In the genomic region with DNA sequence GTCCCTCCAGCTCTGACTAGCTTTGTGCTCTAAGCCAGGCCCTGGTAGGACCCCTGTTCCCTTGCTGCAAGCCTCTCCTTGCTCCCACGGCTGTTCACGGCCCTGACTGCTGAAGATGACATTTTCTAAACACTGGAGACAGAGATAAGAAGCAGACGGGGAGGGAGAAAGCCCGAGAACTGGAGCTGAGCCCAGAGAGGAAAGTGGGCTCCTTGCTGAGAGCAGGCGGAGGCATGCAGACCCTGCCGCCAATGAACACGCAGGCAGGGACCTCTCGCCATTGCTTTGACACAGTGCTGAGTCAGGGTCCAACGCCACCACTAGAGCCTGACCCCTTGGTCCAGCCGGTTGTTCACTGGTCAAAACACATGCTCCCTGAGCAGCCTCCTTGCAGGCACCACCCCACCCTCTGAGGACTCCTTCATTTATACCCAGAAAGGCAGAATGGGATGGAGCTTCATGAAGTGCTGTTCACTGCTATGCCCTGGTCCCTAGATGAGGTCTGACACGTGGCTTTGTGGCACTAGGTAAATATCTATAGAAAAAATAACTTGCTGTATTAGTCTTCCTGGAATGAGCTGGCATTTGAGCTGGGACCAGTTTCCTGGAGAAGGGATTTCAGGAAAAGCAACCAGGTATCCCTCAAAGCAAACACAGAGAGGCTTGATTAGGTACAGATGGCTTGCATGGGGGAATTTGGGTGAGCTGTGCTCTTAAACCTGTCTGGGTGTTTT, we compare ENCODE assay signal across 9 cellular contexts.
DNase-seq lines count a peak whose midpoint lies in the region; ATAC-seq and TF ChIP-seq lines count a peak whose summit lies in the region.
"Had no signal": no experiment of that assay in that cellular context is flagged by ENCODE, and none has a peak within 500 bp of the region (broad histone marks: within the 10 kb centered on the region; RNA-seq: fewer than 3 reads in every experiment).

No MANE protein-coding gene starts in this region.

- TF ChIP-seq CTCF in PC-9 (conservative IDR thresholded peaks at IDR 0.05) (no peak), lung (IDR thresholded peaks at IDR 0.05; ENCODE audit: control extremely low read depth, extremely low read depth) (no peak), upper lobe of right lung (IDR thresholded peaks at IDR 0.05) (no peak)

- H4K20me1 ChIP-seq in PC-9 (ENCODE audit: insufficient read depth) = no peaks in the 10 kb centered on the region

- CTCF ChIA-PET in PC-9 (lab: Charles Lee) = interaction anchor here (0.5 to 1.1 kb wide), 3 partner anchors 24 to 179 kb away, joined by 3 to 11 read pairs (median 3); no protein-coding TSS in a partner anchor

- WGBS in lung, 2 donors = 21 to 42% methylated on average over 11 of the region's 11 CpGs

- H3K9me2 ChIP-seq in PC-9 (ENCODE audit: insufficient read depth) = no peaks in the 10 kb centered on the region

- ATAC-seq in lung (ENCODE audit: insufficient read depth, low FRiP score) (no peak), upper lobe of right lung (peak; percentile 34), HG03439 (IDR thresholded peaks at IDR 0.05; ENCODE audit: unreplicated experiment) (no peak), GM18517 (IDR thresholded peaks at IDR 0.05; ENCODE audit: unreplicated experiment) (no peak), HG02884 (IDR thresholded peaks at IDR 0.05; ENCODE audit: unreplicated experiment) (no peak)
- ATAC-seq: activated naive CD8-positive, alpha-beta T cell treated with anti-CD3 and anti-CD28 coated beads, Interleukin-2, amount 50 U/mL, for 24 hours; T-helper 17 cell had no signal

- intact Hi-C loops in PC-9 (cut with micrococcal nuclease; ENCODE audit: unreplicated experiment) (no loop called here), upper lobe of right lung (cut with DNase I) (no loop called here)

- peak overlapping the region in 1 of 2 donors; percentile 12 for H3K9ac ChIP-seq in duodenal mucosa (ENCODE audit: low read depth in 1 of 2, low read length in 2 of 2)

- H3K27me3 ChIP-seq in PC-9 (ENCODE audit: insufficient read depth, low read depth) (no peaks in the 10 kb centered on the region), duodenal mucosa (ENCODE audit: control insufficient read depth in 1 of 2, insufficient read depth in 2 of 2, low read length in 2 of 2) (no peaks in the 10 kb centered on the region), lung (ENCODE audit: control insufficient read depth, insufficient read depth) (no peaks in the 10 kb centered on the region), upper lobe of right lung (no peaks in the 10 kb centered on the region)

- POLR2A ChIA-PET in PC-9 (lab: Charles Lee; ENCODE audit: unreplicated experiment) = interaction anchor here (0.6 kb wide), 5 partner anchors 31 to 1118 kb away, joined by 3 to 9 read pairs (median 6); a partner anchor contains a TSS

- peak overlapping the region; percentile 15 for H3K4me2 ChIP-seq in PC-9

- DNase-seq in PC-9 = peak; percentile 48 to 92
- DNase-seq in lung (ENCODE audit: low spot score) = peak; percentile 48
- no peak for DNase-seq in upper lobe of right lung
- DNase-seq: activated naive CD8-positive, alpha-beta T cell treated with anti-CD3 and anti-CD28 coated beads, Interleukin-2, amount 50 U/mL, for 24 hours; T-helper 17 cell had no signal

- H3K36me3 ChIP-seq in PC-9 (ENCODE audit: low read depth) = no peaks in the 10 kb centered on the region
- no peaks in the 10 kb centered on the region for H3K36me3 ChIP-seq in duodenal mucosa (ENCODE audit: control insufficient read depth in 1 of 2, insufficient read depth in 2 of 2, low read length in 2 of 2)
- no peaks in the 10 kb centered on the region for H3K36me3 ChIP-seq in lung (ENCODE audit: control insufficient read depth in 2 of 2, insufficient read depth in 2 of 2, low read length in 2 of 2)
- no peaks in the 10 kb centered on the region for H3K36me3 ChIP-seq in upper lobe of right lung

- BruUV-seq in PC-9 (replicated peaks; lab: Mats Ljungman, UMichigan) = no TSS peak

- H3K9me3 ChIP-seq in PC-9 (ENCODE audit: insufficient read depth, low read depth) (peaks cover 4% of the 10 kb centered on the region; the same call in 1 of the 2 replicates), duodenal mucosa (ENCODE audit: control insufficient read depth in 1 of 2, low read length in 2 of 2) (no peaks in the 10 kb centered on the region), lung (ENCODE audit: control insufficient read depth in 2 of 2, insufficient read depth in 1 of 2, low read length in 1 of 2) (no peaks in the 10 kb centered on the region), upper lobe of right lung (no peaks in the 10 kb centered on the region)

- H3K4me1 ChIP-seq in PC-9 (replicated peaks; ENCODE audit: insufficient read depth) (peaks cover 69% of the 10 kb centered on the region), duodenal mucosa (ENCODE audit: control insufficient read depth in 1 of 2, insufficient read depth in 2 of 2, low read length in 2 of 2) (peaks cover 51 to 58% of the 10 kb centered on the region in 2 donors), lung (ENCODE audit: control insufficient read depth in 2 of 2, insufficient read depth in 2 of 2, low read length in 2 of 2) (peaks cover 29 to 42% of the 10 kb centered on the region in 2 donors), upper lobe of right lung (peaks cover 64% of the 10 kb centered on the region)

- no peak overlapping the region for H2AFZ ChIP-seq in PC-9

- H3K4me3 ChIP-seq in PC-9 (no peak overlapping the region), duodenal mucosa (ENCODE audit: low read depth in 1 of 2, low read length in 2 of 2) (no peak overlapping the region), lung (no peak overlapping the region), upper lobe of right lung (no peak overlapping the region)

- peaks cover 22% of the 10 kb centered on the region for H3F3A ChIP-seq in PC-9 (ENCODE audit: insufficient read depth, low read depth)

- H3K79me2 ChIP-seq in PC-9 (ENCODE audit: low read depth) = no peaks in the 10 kb centered on the region

- H3K27ac ChIP-seq in PC-9 (peak overlapping the region; percentile 45), duodenal mucosa (ENCODE audit: low read depth, low read length) (peak overlapping the region; percentile 28), lung (ENCODE audit: low read depth in 1 of 2, low read length in 1 of 2) (peak overlapping the region; percentile 73 to 82), upper lobe of right lung (peak overlapping the region; percentile 60)
